9 cellular contexts compared by ENCODE assay signal in the genomic region with DNA sequence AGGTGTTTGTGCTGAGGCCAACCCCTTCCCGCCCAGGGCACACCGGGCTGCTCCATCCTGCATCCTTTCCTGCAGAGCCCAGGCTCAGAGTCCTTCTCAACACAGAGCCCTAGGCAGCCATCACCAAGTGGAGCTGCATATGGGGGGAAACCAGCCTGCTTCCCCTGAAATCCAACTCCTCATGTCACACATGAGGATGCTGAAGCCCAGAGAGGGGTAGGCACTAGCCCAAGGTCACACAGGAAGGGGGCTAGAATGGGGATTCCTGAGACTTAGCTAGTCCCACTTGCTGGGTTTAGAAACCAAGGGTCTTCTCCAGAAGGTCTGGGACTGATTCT. TPM values are rescaled to one million over a fixed set of nuclear protein-coding genes. Genes with fewer than 3 reads are reported as not detected.
DNase-seq lines count a peak whose midpoint lies in the region; ATAC-seq and TF ChIP-seq lines count a peak whose summit lies in the region.
"Had no signal": no experiment of that assay in that cellular context is flagged by ENCODE, and none has a peak within 500 bp of the region (broad histone marks: within the 10 kb centered on the region; RNA-seq: fewer than 3 reads in every experiment).

No MANE protein-coding gene starts in this region.

- DNase-seq in SK-N-SH = no peak
- no peak for DNase-seq in activated CD4-positive, alpha-beta memory T cell treated with anti-CD3 and anti-CD28 coated beads for 36 hours
- no peak for DNase-seq in immature natural killer cell
- DNase-seq in chondrocyte (ENCODE audit: low spot score) = no peak
- no peak for DNase-seq in cerebellar nuclear complex (lab: John Stamatoyannopoulos, UW)

- peaks cover 2% of the 10 kb centered on the region for H3K9me3 Mint-ChIP-seq in activated CD4-positive, alpha-beta memory T cell treated with anti-CD3 and anti-CD28 coated beads for 36 hours
- H3K9me3 Mint-ChIP-seq in immature natural killer cell (no peaks in the 10 kb centered on the region), chondrocyte (ENCODE audit: low read depth) (no peaks in the 10 kb centered on the region)

- peak overlapping the region; percentile 90 for H3K27ac Mint-ChIP-seq in activated CD4-positive, alpha-beta memory T cell treated with anti-CD3 and anti-CD28 coated beads for 36 hours
- H3K27ac Mint-ChIP-seq in immature natural killer cell (peak overlapping the region; percentile 93 to 97 (median 95)), chondrocyte (ENCODE audit: unreplicated experiment) (no peak overlapping the region)

- H3K9me3 ChIP-seq in SK-N-SH (no peaks in the 10 kb centered on the region), stomach smooth muscle (ENCODE audit: control insufficient read depth in 2 of 2, low read length in 2 of 2) (no peaks in the 10 kb centered on the region)

- H3K4me2 ChIP-seq in SK-N-SH = peak overlapping the region; percentile 52; the same call in 1 of the 2 replicates

- intact Hi-C loops in activated CD4-positive, alpha-beta memory T cell treated with anti-CD3 and anti-CD28 coated beads for 36 hours (cut with micrococcal nuclease) = no loop called here

- H3K27ac ChIP-seq in SK-N-SH (ENCODE audit: low read depth in 2 of 2, low read length in 1 of 2) (no peak overlapping the region), stomach smooth muscle (ENCODE audit: low read length) (peak overlapping the region; percentile 11)
- H3K27ac ChIP-seq: 22Rv1 had no signal

- TF ChIP-seq RAD21 in SK-N-SH (IDR thresholded peaks at IDR 0.05; ENCODE audit: low read length) = no peak

- no peaks in the 10 kb centered on the region for H3K27me3 ChIP-seq in SK-N-SH (ENCODE audit: insufficient read depth)
- H3K27me3 ChIP-seq in stomach smooth muscle (ENCODE audit: control insufficient read depth in 1 of 2, insufficient read depth in 2 of 2, low read length in 2 of 2) = no peaks in the 10 kb centered on the region

- TF ChIP-seq CTCF in SK-N-SH (IDR thresholded peaks at IDR 0.05) = no peak
- no peak for TF ChIP-seq CTCF in chondrocyte (IDR thresholded peaks at IDR 0.05)

- no peaks in the 10 kb centered on the region for H3K9me2 ChIP-seq in SK-N-SH

- no peaks in the 10 kb centered on the region for H4K20me1 ChIP-seq in SK-N-SH (ENCODE audit: insufficient read depth)

- no peak overlapping the region for H3K4me3 Mint-ChIP-seq in activated CD4-positive, alpha-beta memory T cell treated with anti-CD3 and anti-CD28 coated beads for 36 hours
- H3K4me3 Mint-ChIP-seq in immature natural killer cell (peak overlapping the region; percentile 60 to 80 (median 73)), chondrocyte (ENCODE audit: unreplicated experiment) (no peak overlapping the region)

- ATAC-seq in SK-N-SH treated with all-trans-retinoic acid at 6 μM for 48 hours (no peak), GM21529 (IDR thresholded peaks at IDR 0.05; ENCODE audit: unreplicated experiment) (no peak)

- H3K4me1 Mint-ChIP-seq in activated CD4-positive, alpha-beta memory T cell treated with anti-CD3 and anti-CD28 coated beads for 36 hours (ENCODE audit: low read depth) = peaks cover 81% of the 10 kb centered on the region
- H3K4me1 Mint-ChIP-seq in immature natural killer cell (peaks cover 79 to 86% of the 10 kb centered on the region in 2 donors), chondrocyte (ENCODE audit: low read depth) (peaks cover 15% of the 10 kb centered on the region)

- no peaks in the 10 kb centered on the region for H3K27me3 Mint-ChIP-seq in activated CD4-positive, alpha-beta memory T cell treated with anti-CD3 and anti-CD28 coated beads for 36 hours
- H3K27me3 Mint-ChIP-seq in immature natural killer cell (ENCODE audit: low read depth in 3 of 3) (peaks cover 3 to 11% (median 3%) of the 10 kb centered on the region in 3 donors), chondrocyte (ENCODE audit: low read depth) (peaks cover 11% of the 10 kb centered on the region)

- TF ChIP-seq EP300 in SK-N-SH (IDR thresholded peaks at IDR 0.05; ENCODE audit: borderline replicate concordance in 1 of 2, low read depth in 1 of 2, low read length in 1 of 2) = no peak

- H3K79me2 ChIP-seq in SK-N-SH (ENCODE audit: insufficient read depth) = no peaks in the 10 kb centered on the region

- H3F3A ChIP-seq in SK-N-SH (replicated peaks; ENCODE audit: insufficient read depth) = no peaks in the 10 kb centered on the region

- H3K36me3 Mint-ChIP-seq in activated CD4-positive, alpha-beta memory T cell treated with anti-CD3 and anti-CD28 coated beads for 36 hours = peaks cover 1% of the 10 kb centered on the region
- H3K36me3 Mint-ChIP-seq in immature natural killer cell = no peaks in the 10 kb centered on the region
- H3K36me3 Mint-ChIP-seq in chondrocyte (ENCODE audit: low read depth) = no peaks in the 10 kb centered on the region

- POLR2A ChIA-PET in SK-N-SH (lab: Yijun Ruan, JAX) = no interaction called here
- POLR2A ChIA-PET in activated CD4-positive, alpha-beta memory T cell treated with anti-CD3 and anti-CD28 coated beads for 36 hours (lab: Charles Lee) = interaction anchor here (1.1 to 4.8 kb wide), 5 partner anchors 10 to 253 kb away, joined by 3 to 39 read pairs (median 16); no protein-coding TSS in a partner anchor

- no peaks in the 10 kb centered on the region for H3K36me3 ChIP-seq in SK-N-SH (replicated peaks in 1 of 2; ENCODE audit: control insufficient read depth in 1 of 2, insufficient read depth in 2 of 2, low read length in 1 of 2)
- H3K36me3 ChIP-seq in stomach smooth muscle (ENCODE audit: control insufficient read depth in 2 of 2, insufficient read depth in 2 of 2, low read length in 2 of 2) = no peaks in the 10 kb centered on the region

- WGBS in SK-N-SH (ENCODE audit: low lambda C conversion rate) = no CpG with 5 or more reads among the region's 2 CpGs

- no peak overlapping the region for H3K4me3 ChIP-seq in SK-N-SH (ENCODE audit: low read depth in 2 of 2, low read length in 1 of 2)
- no peak overlapping the region for H3K4me3 ChIP-seq in stomach smooth muscle (ENCODE audit: low read length in 2 of 2)

- H3K4me1 ChIP-seq in SK-N-SH (ENCODE audit: control insufficient read depth in 1 of 2, insufficient read depth in 2 of 2, low read depth in 1 of 2, low read length in 1 of 2) (peaks cover 0 to 3% of the 10 kb centered on the region in 2 experiments; a peak in 1 of 4 replicates), stomach smooth muscle (ENCODE audit: control insufficient read depth, insufficient read depth, low read length) (peaks cover 13% of the 10 kb centered on the region)

- CTCF ChIA-PET in SK-N-SH (lab: Yijun Ruan, JAX) = interaction anchor here (2.0 kb wide), 1 partner anchor 36 kb away, joined by 13 read pairs; no protein-coding TSS in a partner anchor
- CTCF ChIA-PET in activated CD4-positive, alpha-beta memory T cell treated with anti-CD3 and anti-CD28 coated beads for 36 hours (lab: Charles Lee) = interaction anchor here (1.0 to 4.8 kb wide), 4 partner anchors 12 to 42 kb away, joined by 3 to 29 read pairs (median 12); no protein-coding TSS in a partner anchor

- peak overlapping the region; percentile 65; the same call in 1 of the 2 replicates for H2AFZ ChIP-seq in SK-N-SH (ENCODE audit: low read depth)

- H3K9ac ChIP-seq in SK-N-SH = no peak overlapping the region
- H3K9ac ChIP-seq in stomach smooth muscle (ENCODE audit: low read length in 2 of 2) = no peak overlapping the region

TF ChIP-seq in SK-N-SH, 30 proteins besides CTCF, POLR2A, EP300 and RAD21 (continues in another document):
- TF ChIP-seq SIN3A (IDR thresholded peaks at IDR 0.05; ENCODE audit: borderline replicate concordance, low read depth, low read length) (no peak), RCOR1 (IDR thresholded peaks at IDR 0.05; ENCODE audit: low read length) (no peak), MEF2A (IDR thresholded peaks at IDR 0.05; ENCODE audit: borderline replicate concordance, low read depth) (no peak), FOXJ3 (CRISPR knock-in tag; IDR thresholded peaks at IDR 0.05) (no peak), MXI1 (IDR thresholded peaks at IDR 0.05; ENCODE audit: low read depth, low read length) (no peak)
- TF ChIP-seq, protein P1, sequence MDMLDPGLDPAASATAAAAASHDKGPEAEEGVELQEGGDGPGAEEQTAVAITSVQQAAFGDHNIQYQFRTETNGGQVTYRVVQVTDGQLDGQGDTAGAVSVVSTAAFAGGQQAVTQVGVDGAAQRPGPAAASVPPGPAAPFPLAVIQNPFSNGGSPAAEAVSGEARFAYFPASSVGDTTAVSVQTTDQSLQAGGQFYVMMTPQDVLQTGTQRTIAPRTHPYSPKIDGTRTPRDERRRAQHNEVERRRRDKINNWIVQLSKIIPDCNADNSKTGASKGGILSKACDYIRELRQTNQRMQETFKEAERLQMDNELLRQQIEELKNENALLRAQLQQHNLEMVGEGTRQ (IDR thresholded peaks at IDR 0.05; ENCODE audit: borderline replicate concordance, low read depth, low read length) = no peak

TF ChIP-seq in SK-N-SH treated with all-trans-retinoic acid at 6 μM for 48 hours, 23 proteins besides CTCF, POLR2A, EP300 and RAD21 (continues in another document):
- TF ChIP-seq ZNF8 (CRISPR knock-in tag; IDR thresholded peaks at IDR 0.05) = no peak
- no peak for TF ChIP-seq ZFP30 (CRISPR knock-in tag; IDR thresholded peaks at IDR 0.05)
- TF ChIP-seq ZNF565 (CRISPR knock-in tag; conservative IDR thresholded peaks at IDR 0.05; ENCODE audit: low read depth) = no peak
- TF ChIP-seq RARB (CRISPR knock-in tag; IDR thresholded peaks at IDR 0.05) = no peak
- TF ChIP-seq, protein P2, sequence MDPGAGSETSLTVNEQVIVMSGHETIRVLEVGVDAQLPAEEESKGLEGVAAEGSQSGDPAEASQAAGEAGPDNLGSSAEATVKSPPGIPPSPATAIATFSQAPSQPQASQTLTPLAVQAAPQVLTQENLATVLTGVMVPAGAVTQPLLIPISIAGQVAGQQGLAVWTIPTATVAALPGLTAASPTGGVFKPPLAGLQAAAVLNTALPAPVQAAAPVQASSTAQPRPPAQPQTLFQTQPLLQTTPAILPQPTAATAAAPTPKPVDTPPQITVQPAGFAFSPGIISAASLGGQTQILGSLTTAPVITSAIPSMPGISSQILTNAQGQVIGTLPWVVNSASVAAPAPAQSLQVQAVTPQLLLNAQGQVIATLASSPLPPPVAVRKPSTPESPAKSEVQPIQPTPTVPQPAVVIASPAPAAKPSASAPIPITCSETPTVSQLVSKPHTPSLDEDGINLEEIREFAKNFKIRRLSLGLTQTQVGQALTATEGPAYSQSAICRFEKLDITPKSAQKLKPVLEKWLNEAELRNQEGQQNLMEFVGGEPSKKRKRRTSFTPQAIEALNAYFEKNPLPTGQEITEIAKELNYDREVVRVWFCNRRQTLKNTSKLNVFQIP (CRISPR knock-in tag; IDR thresholded peaks at IDR 0.05; ENCODE audit: borderline replicate concordance, low read depth) = no peak

RNA-seq across cellular contexts. Expression of a gene that starts 5.5 kb away (rescaled TPM):
- 0.18 and 0.36 TPM in 2 replicates for polyA plus RNA-seq in SK-N-SH (2012; rRNA removed)
- polyA plus RNA-seq in SK-N-SH (2012; cell fraction: cytosol; rRNA removed) = 0.14 and 0.21 TPM in 2 replicates
- polyA plus RNA-seq in SK-N-SH (2012; cell fraction: nucleus; rRNA removed) = 0.12 and 0.14 TPM in 2 replicates
- total RNA-seq in activated CD4-positive, alpha-beta memory T cell treated with anti-CD3 and anti-CD28 coated beads for 36 hours = 100 to 1,000 TPM; 201 to 211 TPM
- 100 to 1,000 TPM; 162 to 269 (median 165) TPM for polyA plus RNA-seq in immature natural killer cell
- total RNA-seq in chondrocyte = 0.22 TPM in 1 of 3 replicates, not detected in the others

Comparison
In these comparisons a context has a peak if more than half of its experiments do, and no peak if none do; other contexts are left out.
1. H3K4me3 Mint-ChIP-seq: peak in immature natural killer cell (5 of 5); none in activated CD4-positive, alpha-beta memory T cell treated with anti-CD3 and anti-CD28 coated beads for 36 hours (single experiment) and chondrocyte (single experiment).
2. RNA of a gene that starts 5.5 kb away (total RNA-seq): 201 to 211 TPM in activated CD4-positive, alpha-beta memory T cell treated with anti-CD3 and anti-CD28 coated beads for 36 hours; 0.22 TPM in chondrocyte; every median in the first group is over 100 times any median in the second.